ENCODE assay signal across 1 cellular context in genomic region chr5:154038241-154038603, GRCh38.
TF ChIP-seq lines count a peak whose summit lies in the region.

No MANE protein-coding gene starts in this region.

TF ChIP-seq in HepG2, 621 proteins besides CTCF, POLR2A, EP300 and RAD21:
- TF ChIP-seq TFAP4 (IDR thresholded peaks at IDR 0.05; ENCODE audit: borderline replicate concordance, low read depth): 0 out of 2 replicates have a peak, but pooled peaks have one; percentile 4
- TF ChIP-seq ZBTB49 (CRISPR knock-in tag; IDR thresholded peaks at IDR 0.05; ENCODE audit: borderline replicate concordance): no peak
- TF ChIP-seq ATF2 (CRISPR knock-in tag; IDR thresholded peaks at IDR 0.05): no peak
- TF ChIP-seq BATF2 (CRISPR knock-in tag; IDR thresholded peaks at IDR 0.05): peak; percentile 15; the same call in 1 of the 2 replicates
- TF ChIP-seq ETV6 (CRISPR knock-in tag; conservative IDR thresholded peaks at IDR 0.05): no peak
- TF ChIP-seq TGIF2 (CRISPR knock-in tag; IDR thresholded peaks at IDR 0.05): peak; percentile 71; the same call in 1 of the 2 replicates
- TF ChIP-seq ZNF367 (CRISPR knock-in tag; IDR thresholded peaks at IDR 0.05; ENCODE audit: borderline replicate concordance): no peak
- TF ChIP-seq E2F2 (CRISPR knock-in tag; IDR thresholded peaks at IDR 0.05; ENCODE audit: borderline replicate concordance): peak; percentile 16; the same call in 1 of the 2 replicates
- 0 out of 2 replicates have a peak, but pooled peaks have one; percentile 3 for TF ChIP-seq ONECUT2 (CRISPR knock-in tag; IDR thresholded peaks at IDR 0.05)
- peak; percentile 4 for TF ChIP-seq CBX1 (IDR thresholded peaks at IDR 0.05; ENCODE audit: low read depth)
- no peak for TF ChIP-seq CBX2 (IDR thresholded peaks at IDR 0.05; ENCODE audit: low read depth, low read length)
- TF ChIP-seq CBX2 (CRISPR knock-in tag; IDR thresholded peaks at IDR 0.05; ENCODE audit: low read depth): no peak
